In genomic region chr10:7258948-7259523, GRCh38 we compare ENCODE assay signal across 8 cellular contexts.
DNase-seq lines count a peak whose midpoint lies in the region; ATAC-seq and TF ChIP-seq lines count a peak whose summit lies in the region.

No MANE protein-coding gene starts in this region.

- no peak overlapping the region for H3K4me3 ChIP-seq in psoas muscle

- H3K9me3 ChIP-seq in CD4-positive, alpha-beta T cell (ENCODE audit: control insufficient read depth, low read length): no peaks in the 10 kb centered on the region
- H3K9me3 ChIP-seq in psoas muscle: no peaks in the 10 kb centered on the region

- POLR2A ChIA-PET in CD4-positive, alpha-beta T cell (lab: Charles Lee): interaction anchor here (1.0 to 1.5 kb wide), 7 partner anchors 10 to 332 kb away, joined by 3 to 11 read pairs (median 3); partner anchors contain the start of gene SFMBT2

- peak overlapping the region; percentile 64 for H3K4me3 Mint-ChIP-seq in CD4-positive, alpha-beta T cell
- no peak overlapping the region for H3K4me3 Mint-ChIP-seq in stimulated activated naive B cell treated with anti-CD40 and anti-IgM and Interleukin-4, amounts not matched to agents 10 μg/mL and 1 μg/mL and 100 μg/mL, for 72 hours

- TF ChIP-seq CTCF in CD4-positive, alpha-beta T cell (IDR thresholded peaks at IDR 0.05): no peak
- TF ChIP-seq CTCF in psoas muscle (IDR thresholded peaks at IDR 0.05): no peak

- H3K36me3 Mint-ChIP-seq in CD4-positive, alpha-beta T cell (ENCODE audit: low read depth): peaks cover 33% of the 10 kb centered on the region
- H3K36me3 Mint-ChIP-seq in stimulated activated naive B cell treated with anti-CD40 and anti-IgM and Interleukin-4, amounts not matched to agents 10 μg/mL and 1 μg/mL and 100 μg/mL, for 72 hours: peaks cover 37 to 50% of the 10 kb centered on the region in 2 donors

- H3K4me1 Mint-ChIP-seq in CD4-positive, alpha-beta T cell (ENCODE audit: low read depth): peaks cover 67% of the 10 kb centered on the region
- H3K4me1 Mint-ChIP-seq in stimulated activated naive B cell treated with anti-CD40 and anti-IgM and Interleukin-4, amounts not matched to agents 10 μg/mL and 1 μg/mL and 100 μg/mL, for 72 hours: peaks cover 29 to 51% of the 10 kb centered on the region in 2 donors

- intact Hi-C loops in CD4-positive, alpha-beta T cell (cut with DNase I, micrococcal nuclease): loop anchor here (5.0 to 10.0 kb wide), 3 partner anchors 67 to 334 kb away; no protein-coding TSS in a partner anchor
- intact Hi-C loops in psoas muscle (cut with DNase I): no loop called here

- H3K4me1 ChIP-seq in psoas muscle: peaks cover 8% of the 10 kb centered on the region

- peak; percentile 81 for ATAC-seq in CD4-positive, alpha-beta T cell (ENCODE audit: poor library complexity)
- ATAC-seq in HG02798 (IDR thresholded peaks at IDR 0.05; ENCODE audit: poor library complexity, unreplicated experiment) (peak; percentile 46), psoas muscle (no peak)
- peak; percentile 58 to 78 for ATAC-seq in stimulated activated naive B cell treated with anti-CD40 and anti-IgM and Interleukin-4, amounts not matched to agents 10 μg/mL and 1 μg/mL and 100 μg/mL, for 72 hours (replicated peaks)

- CTCF ChIA-PET in CD4-positive, alpha-beta T cell (lab: Charles Lee): interaction anchor here (1.2 kb wide), 1 partner anchor 157 kb away, joined by 3 read pairs; no protein-coding TSS in a partner anchor

- peak; percentile 26 to 71 (median 48) for DNase-seq in CD4-positive, alpha-beta T cell
- peak; percentile 41 for DNase-seq in UCSD-AML1 (lab: John Stamatoyannopoulos, UW; ENCODE audit: unreplicated experiment)
- DNase-seq in effector CD4-positive, alpha-beta T cell: peak; percentile 41
- peak; percentile 16 for DNase-seq in stimulated activated naive B cell treated with anti-CD40 and anti-IgM and Interleukin-4, amounts not matched to agents 10 μg/mL and 1 μg/mL and 100 μg/mL, for 72 hours
- DNase-seq in psoas muscle: no peak
- DNase-seq in 8988T: no peak
- DNase-seq in NCI-H1105 (lab: John Stamatoyannopoulos, UW): no peak

- no peaks in the 10 kb centered on the region for H3K27me3 ChIP-seq in CD4-positive, alpha-beta T cell (ENCODE audit: control insufficient read depth, insufficient read depth, low read length)
- H3K27me3 ChIP-seq in psoas muscle (ENCODE audit: insufficient read depth in 3 of 3, low read length in 2 of 3): no peaks in the 10 kb centered on the region

- 64 to 73% (median 69%) methylated on average over 8 of the region's 8 CpGs for WGBS in psoas muscle, 3 donors

- H3K36me3 ChIP-seq in psoas muscle (ENCODE audit: insufficient read depth in 1 of 2, low read depth in 1 of 2): no peaks in the 10 kb centered on the region

- H3K27me3 Mint-ChIP-seq in CD4-positive, alpha-beta T cell: no peaks in the 10 kb centered on the region
- H3K27me3 Mint-ChIP-seq in stimulated activated naive B cell treated with anti-CD40 and anti-IgM and Interleukin-4, amounts not matched to agents 10 μg/mL and 1 μg/mL and 100 μg/mL, for 72 hours: no peaks in the 10 kb centered on the region

- H3K27ac ChIP-seq in CD4-positive, alpha-beta T cell (ENCODE audit: low read depth, low read length): no peak overlapping the region
- no peak overlapping the region for H3K27ac ChIP-seq in psoas muscle

- H3K27ac Mint-ChIP-seq in CD4-positive, alpha-beta T cell: peak overlapping the region; percentile 85
- peak overlapping the region; percentile 59 for H3K27ac Mint-ChIP-seq in stimulated activated naive B cell treated with anti-CD40 and anti-IgM and Interleukin-4, amounts not matched to agents 10 μg/mL and 1 μg/mL and 100 μg/mL, for 72 hours

- H3K9me3 Mint-ChIP-seq in CD4-positive, alpha-beta T cell: no peaks in the 10 kb centered on the region
- H3K9me3 Mint-ChIP-seq in stimulated activated naive B cell treated with anti-CD40 and anti-IgM and Interleukin-4, amounts not matched to agents 10 μg/mL and 1 μg/mL and 100 μg/mL, for 72 hours: no peaks in the 10 kb centered on the region

Comparison
In these comparisons a context has a peak if more than half of its experiments do, and no peak if none do; other contexts are left out.
1. ATAC-seq: peak in CD4-positive, alpha-beta T cell (single experiment), HG02798 (single experiment) and stimulated activated naive B cell treated with anti-CD40 and anti-IgM and Interleukin-4, amounts not matched to agents 10 μg/mL and 1 μg/mL and 100 μg/mL, for 72 hours (2 of 2); none in psoas muscle (0 of 4).
2. DNase-seq: peak in CD4-positive, alpha-beta T cell (10 of 10), UCSD-AML1 (single experiment), effector CD4-positive, alpha-beta T cell (single experiment) and stimulated activated naive B cell treated with anti-CD40 and anti-IgM and Interleukin-4, amounts not matched to agents 10 μg/mL and 1 μg/mL and 100 μg/mL, for 72 hours (single experiment); none in psoas muscle (0 of 2), 8988T (single experiment) and NCI-H1105 (single experiment).
3. intact Hi-C loops: an anchor here in CD4-positive, alpha-beta T cell (5.0 to 10.0 kb wide); none called in psoas muscle.